In genomic region chr15:40918146-40918798, GRCh38 we compare ENCODE assay signal across 17 cellular contexts. TPM values are rescaled to one million over a fixed set of nuclear protein-coding genes. Genes with fewer than 3 reads are reported as not detected.
DNase-seq lines count a peak whose midpoint lies in the region; ATAC-seq and TF ChIP-seq lines count a peak whose summit lies in the region.
"Had no signal": no experiment of that assay in that cellular context is flagged by ENCODE, and none has a peak within 500 bp of the region (broad histone marks: within the 10 kb centered on the region; RNA-seq: fewer than 3 reads in every experiment).

No MANE protein-coding gene starts in this region.

- DNase-seq in COLO668 (lab: John Stamatoyannopoulos, UW; ENCODE audit: unreplicated experiment) (peak; percentile 63), NCI-H69 (lab: John Stamatoyannopoulos, UW) (peak; percentile 89), esophagus squamous epithelium (lab: John Stamatoyannopoulos, UW) (no peak), neuronal stem cell (ENCODE audit: low spot score) (no peak), testis (no peak), NCI-H128 (lab: John Stamatoyannopoulos, UW; ENCODE audit: unreplicated experiment) (no peak)
- DNase-seq: DMS79; NCI-H524; stimulated activated CD4-positive, alpha-beta T cell treated with anti-CD3 and anti-CD28 coated beads, Interleukin-12 subunit alpha, Interleukin-12 subunit beta, amount 100 ng/mL, for 4 hours; stimulated activated naive CD4-positive, alpha-beta T cell treated with Interleukin-2 at 50 U/mL for 16 hours; T-cell had no signal

- no peaks in the 10 kb centered on the region for H3K36me3 ChIP-seq in esophagus squamous epithelium
- peaks cover 0 to 2% of the 10 kb centered on the region in 2 donors for H3K36me3 ChIP-seq in neuronal stem cell (replicated peaks in 1 of 2; ENCODE audit: control insufficient read depth in 2 of 2, insufficient read depth in 2 of 2, low read length in 2 of 2)
- H3K36me3 ChIP-seq in testis (ENCODE audit: low read depth, missing control alignments), result no peaks in the 10 kb centered on the region

- peaks cover 0 to 50% (median 0%) of the 10 kb centered on the region in 4 donors for H3K27me3 ChIP-seq in esophagus squamous epithelium
- H3K27me3 ChIP-seq in neuronal stem cell (ENCODE audit: control insufficient read depth in 3 of 3, insufficient read depth in 3 of 3, low read depth in 1 of 3, low read length in 3 of 3), result peaks cover 0 to 71% (median 14%) of the 10 kb centered on the region in 3 experiments
- H3K27me3 ChIP-seq in testis, result no peaks in the 10 kb centered on the region

- TF ChIP-seq POLR2A in esophagus squamous epithelium (IDR thresholded peaks at IDR 0.05), result no peak
- TF ChIP-seq POLR2A in testis (IDR thresholded peaks at IDR 0.05), result no peak

- H3K4me3 ChIP-seq in esophagus squamous epithelium (peak overlapping the region in 2 of 4 donors; percentile 2 to 23), neuronal stem cell (ENCODE audit: low read length in 2 of 2) (no peak overlapping the region), testis (no peak overlapping the region)

- H3K79me1 ChIP-seq in neuronal stem cell (ENCODE audit: low read depth, low read length), result peaks cover 4% of the 10 kb centered on the region

- H3K4me1 ChIP-seq in esophagus squamous epithelium, result peaks cover 0 to 12% (median 0%) of the 10 kb centered on the region in 3 donors
- peaks cover 8 to 25% of the 10 kb centered on the region in 2 donors for H3K4me1 ChIP-seq in neuronal stem cell (ENCODE audit: control insufficient read depth in 2 of 2, insufficient read depth in 1 of 2, low read depth in 1 of 2, low read length in 2 of 2)
- no peaks in the 10 kb centered on the region for H3K4me1 ChIP-seq in testis
- H3K4me1 ChIP-seq: parathyroid adenoma had no signal

- intact Hi-C loops in esophagus squamous epithelium (cut with DNase I), result no loop called here
- intact Hi-C loops in testis (cut with DNase I; ENCODE audit: low total_unique reads), result no loop called here

- no peak overlapping the region for H3K4me2 ChIP-seq in neuronal stem cell (ENCODE audit: insufficient read depth, low read length, poor library complexity, severe bottlenecking)
- H3K4me2 ChIP-seq: KMS-11 had no signal

- H2AK5ac ChIP-seq in neuronal stem cell (ENCODE audit: low read depth, low read length), result peak overlapping the region; percentile 98

- H3K18ac ChIP-seq in neuronal stem cell (ENCODE audit: low read length), result peak overlapping the region; percentile 81

- H2BK15ac ChIP-seq in neuronal stem cell (ENCODE audit: low read length), result peak overlapping the region; percentile 99

- no peaks in the 10 kb centered on the region for H3K9me3 ChIP-seq in esophagus squamous epithelium
- peaks cover 0 to 3% of the 10 kb centered on the region in 2 donors for H3K9me3 ChIP-seq in neuronal stem cell (replicated peaks in 1 of 2; ENCODE audit: control insufficient read depth in 2 of 2, insufficient read depth in 1 of 2, low read depth in 1 of 2, low read length in 2 of 2)
- no peaks in the 10 kb centered on the region for H3K9me3 ChIP-seq in testis

- H3K27ac ChIP-seq in esophagus squamous epithelium (peak overlapping the region in 3 of 4 donors; percentile 30 to 67 (median 57)), neuronal stem cell (replicated peaks; ENCODE audit: low read length) (no peak overlapping the region), testis (no peak overlapping the region)
- H3K27ac ChIP-seq: KMS-11, parathyroid adenoma, VCaP had no signal

- H2BK120ac ChIP-seq in neuronal stem cell (ENCODE audit: low read depth, low read length), result peak overlapping the region; percentile 99

- peak overlapping the region; percentile 82 for H2BK12ac ChIP-seq in neuronal stem cell (ENCODE audit: low read length)

- peak overlapping the region; percentile 41 for H2BK5ac ChIP-seq in neuronal stem cell (ENCODE audit: low read length)

- peak overlapping the region; percentile 90 for H3K23ac ChIP-seq in neuronal stem cell (ENCODE audit: low read depth, low read length, poor library complexity)

- H3K4ac ChIP-seq in neuronal stem cell (ENCODE audit: low read length), result no peak overlapping the region

- peak overlapping the region; percentile 55 for H2AFZ ChIP-seq in neuronal stem cell (ENCODE audit: low read length)
- H2AFZ ChIP-seq: parathyroid adenoma had no signal

- TF ChIP-seq CTCF in esophagus squamous epithelium (IDR thresholded peaks at IDR 0.05), result no peak
- no peak for TF ChIP-seq CTCF in testis (IDR thresholded peaks at IDR 0.05)

- no peak overlapping the region for H3K14ac ChIP-seq in neuronal stem cell (ENCODE audit: low read length)

- H3K9ac ChIP-seq in neuronal stem cell (ENCODE audit: low read depth, low read length, poor library complexity), result peak overlapping the region; percentile 64
- H3K9ac ChIP-seq: KMS-11, parathyroid adenoma had no signal

- H4K91ac ChIP-seq in neuronal stem cell (ENCODE audit: low read depth, low read length, poor library complexity), result no peak overlapping the region

- ATAC-seq in HG03342 (IDR thresholded peaks at IDR 0.05; ENCODE audit: unreplicated experiment) (no peak), HG02610 (IDR thresholded peaks at IDR 0.05; ENCODE audit: unreplicated experiment) (no peak)
- ATAC-seq: T-cell had no signal

- WGBS in esophagus squamous epithelium, 2 donors, result 70 to 71% methylated on average over 2 to 8 of the region's 15 CpGs
- no CpG with 5 or more reads among the region's 15 CpGs for WGBS in neuronal stem cell (ENCODE audit: extremely low coverage in 2 of 2, insufficient read length in 2 of 2, insufficient replicate concordance in 1 of 2), 2 donors
- 68 to 88% methylated on average over 11 to 12 of the region's 15 CpGs for WGBS in testis, 2 donors

- no peak overlapping the region for H4K8ac ChIP-seq in neuronal stem cell (ENCODE audit: low read depth, low read length)

RNA-seq across cellular contexts. Expression of gene DLL4, which starts 10.9 kb away (rescaled TPM):
- 1 to 10 TPM in 3 of 4 donors, under 1 TPM in 1; 0.68 to 4.6 (median 1.3) TPM for total RNA-seq in esophagus squamous epithelium
- polyA plus RNA-seq in neuronal stem cell (2013, experiment 1 of 2), result 0.20 TPM
- polyA plus RNA-seq in neuronal stem cell (2013, experiment 2 of 2), result 0.21 TPM
- 1 to 10 TPM; 3.5 to 3.9 TPM for total RNA-seq in testis
- polyA plus RNA-seq in testis (ENCODE audit: insufficient read depth, low read depth, low replicate concordance), result 2.0 TPM

RNA-seq across cellular contexts. Expression of gene VPS18, which starts 24.0 kb away (rescaled TPM):
- 10 to 100 TPM; 17.4 to 25.9 (median 20.7) TPM for total RNA-seq in esophagus squamous epithelium
- polyA plus RNA-seq in neuronal stem cell (2013, experiment 1 of 2), result 6.1 TPM
- polyA plus RNA-seq in neuronal stem cell (2013, experiment 2 of 2), result 6.0 TPM
- total RNA-seq in testis, result 10 to 100 TPM; 25.5 to 33.4 TPM
- polyA plus RNA-seq in testis (ENCODE audit: insufficient read depth, low read depth, low replicate concordance), result 16.3 TPM

RNA-seq across cellular contexts. Expression of gene CHAC1, which starts 35.0 kb away (rescaled TPM):
- total RNA-seq in esophagus squamous epithelium, result 10 to 100 TPM in 1 of 4 donors, 1 to 10 TPM in 2, under 1 TPM in 1; 0.76 to 16.1 (median 6.4) TPM
- polyA plus RNA-seq in neuronal stem cell (2013, experiment 1 of 2), result 3.9 TPM
- 3.7 TPM for polyA plus RNA-seq in neuronal stem cell (2013, experiment 2 of 2)
- total RNA-seq in testis, result 1 to 10 TPM; 2.5 to 5.9 TPM
- polyA plus RNA-seq in testis (ENCODE audit: insufficient read depth, low read depth, low replicate concordance), result 1.8 TPM

RNA-seq across cellular contexts. Expression of gene RHOV, which starts 44.2 kb away (rescaled TPM):
- total RNA-seq in esophagus squamous epithelium (100 to 1,000 TPM in 3 of 4 donors, 10 to 100 TPM in 1; 94.0 to 146 (median 123) TPM), testis (under 1 TPM; 0.24 to 0.50 TPM)
- polyA plus RNA-seq in neuronal stem cell (2013, experiment 1 of 2), result 0.38 TPM
- polyA plus RNA-seq in neuronal stem cell (2013, experiment 2 of 2), result 0.37 TPM
- 0.91 TPM for polyA plus RNA-seq in testis (ENCODE audit: insufficient read depth, low read depth, low replicate concordance)
- total RNA-seq: myocyte, T-cell had no signal

Comparison
In these comparisons a context has a peak if more than half of its experiments do, and no peak if none do; other contexts are left out.
1. DNase-seq: peak in COLO668 (single experiment) and NCI-H69 (single experiment); none in esophagus squamous epithelium (single experiment), neuronal stem cell (single experiment), testis (single experiment) and NCI-H128 (single experiment).
2. H3K27ac ChIP-seq: peak in esophagus squamous epithelium (3 of 4); none in neuronal stem cell (single experiment) and testis (0 of 2).